13 cellular contexts compared by ENCODE assay signal in the genomic region with DNA sequence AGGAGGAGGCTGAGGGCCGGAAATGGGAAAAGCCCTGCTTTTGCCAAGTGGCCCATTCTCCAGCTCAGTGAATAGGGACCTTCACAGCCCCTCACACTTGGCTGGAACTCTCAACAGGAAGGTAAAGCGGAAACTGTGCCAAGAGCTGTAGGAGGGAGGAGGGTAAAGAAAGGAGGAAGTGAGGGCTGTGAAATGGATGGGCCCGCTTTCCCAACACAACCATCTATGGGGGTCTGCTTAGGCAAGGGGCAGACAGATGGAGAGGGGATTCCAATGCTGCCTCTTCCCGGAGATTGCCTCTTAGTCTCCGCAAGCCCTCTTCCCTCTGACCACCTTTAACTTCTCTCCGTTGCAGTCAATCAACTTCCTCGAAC.
DNase-seq lines count a peak whose midpoint lies in the region; TF ChIP-seq lines count a peak whose summit lies in the region.
"Had no signal": no experiment of that assay in that cellular context is flagged by ENCODE, and none has a peak within 500 bp of the region (broad histone marks: within the 10 kb centered on the region; RNA-seq: fewer than 3 reads in every experiment).

No MANE protein-coding gene starts in this region.

- H3K4me1 ChIP-seq in mucosa of stomach (ENCODE audit: control insufficient read depth, insufficient read depth, low read length) (peaks cover 29% of the 10 kb centered on the region), tibial artery (peaks cover 0 to 71% (median 37%) of the 10 kb centered on the region in 4 donors)
- H3K4me1 ChIP-seq in effector memory CD4-positive, alpha-beta T cell (ENCODE audit: control insufficient read depth, insufficient read depth, low read length, poor library complexity, severe bottlenecking), result peaks cover 8% of the 10 kb centered on the region

- H3K27me3 ChIP-seq in mucosa of stomach (ENCODE audit: control insufficient read depth, insufficient read depth, low read length) (peaks cover 8% of the 10 kb centered on the region), tibial artery (no peaks in the 10 kb centered on the region)
- H3K27me3 ChIP-seq in effector memory CD4-positive, alpha-beta T cell (replicated peaks; ENCODE audit: control insufficient read depth, insufficient read depth, low read length, poor library complexity, severe bottlenecking), result no peaks in the 10 kb centered on the region

- no peak overlapping the region for H3K4me3 ChIP-seq in mucosa of stomach (ENCODE audit: low read length)
- H3K4me3 ChIP-seq in tibial artery, result no peak overlapping the region
- H3K4me3 ChIP-seq in effector memory CD4-positive, alpha-beta T cell (ENCODE audit: insufficient read depth, low read depth, low read length, poor library complexity, severe bottlenecking), result no peak overlapping the region

- peak overlapping the region; percentile 46 for H3K27ac ChIP-seq in caudate nucleus (ENCODE audit: low read depth, low read length)
- H3K27ac ChIP-seq in tibial artery, result peak overlapping the region; percentile 29 to 60
- no peak overlapping the region for H3K27ac ChIP-seq in effector memory CD4-positive, alpha-beta T cell (ENCODE audit: insufficient read depth, low read length, poor library complexity, severe bottlenecking)
- H3K27ac ChIP-seq: 22Rv1 had no signal

- H3K36me3 ChIP-seq in mucosa of stomach (ENCODE audit: control insufficient read depth, insufficient read depth, low read length), result no peaks in the 10 kb centered on the region
- peaks cover 0 to 10% (median 0%) of the 10 kb centered on the region in 3 donors for H3K36me3 ChIP-seq in tibial artery
- H3K36me3 ChIP-seq in effector memory CD4-positive, alpha-beta T cell (ENCODE audit: control insufficient read depth, insufficient read depth, low read length), result no peaks in the 10 kb centered on the region

- no peaks in the 10 kb centered on the region for H3K9me3 ChIP-seq in mucosa of stomach (ENCODE audit: control insufficient read depth, low read length)
- no peaks in the 10 kb centered on the region for H3K9me3 ChIP-seq in tibial artery
- H3K9me3 ChIP-seq in effector memory CD4-positive, alpha-beta T cell (ENCODE audit: control insufficient read depth, low read length), result no peaks in the 10 kb centered on the region

- DNase-seq in NCI-H1092 (lab: John Stamatoyannopoulos, UW), result peak; percentile 69
- DNase-seq in NCI-H1092 treated with DMSO at 0.1 percent for 48 hours (lab: John Stamatoyannopoulos, UW), result no peak
- no peak for DNase-seq in caudate nucleus (lab: John Stamatoyannopoulos, UW)
- DNase-seq in tibial artery, result no peak
- no peak for DNase-seq in stimulated activated CD8-positive, alpha-beta memory T cell treated with anti-CD3 and anti-CD28 coated beads, Interleukin-4, amount 100 ng/mL, for 48 hours
- DNase-seq in GOT3 (lab: John Stamatoyannopoulos, UW), result no peak
- DNase-seq in effector memory CD4-positive, alpha-beta T cell, result no peak
- DNase-seq: activated CD4-positive, alpha-beta T cell treated with anti-CD3 and anti-CD28 coated beads, Interleukin-2, amount 50 U/mL, for 4 hours; effector memory CD8-positive, alpha-beta T cell; midbrain; NCI-H524 treated with DMSO at 0.1 percent for 48 hours had no signal

- intact Hi-C loops in tibial artery (cut with DNase I; ENCODE audit: low total_unique reads), result loop anchor here (10.0 kb wide), 1 partner anchor 229 kb away; the partner anchor contains the start of genes ADORA3 and TMIGD3

- H3K9ac ChIP-seq in mucosa of stomach (ENCODE audit: low read length), result peak overlapping the region; percentile 20

- no peak for TF ChIP-seq CTCF in tibial artery (IDR thresholded peaks at IDR 0.05)
